ENCODE assay signal across 8 cellular contexts in the genomic region with DNA sequence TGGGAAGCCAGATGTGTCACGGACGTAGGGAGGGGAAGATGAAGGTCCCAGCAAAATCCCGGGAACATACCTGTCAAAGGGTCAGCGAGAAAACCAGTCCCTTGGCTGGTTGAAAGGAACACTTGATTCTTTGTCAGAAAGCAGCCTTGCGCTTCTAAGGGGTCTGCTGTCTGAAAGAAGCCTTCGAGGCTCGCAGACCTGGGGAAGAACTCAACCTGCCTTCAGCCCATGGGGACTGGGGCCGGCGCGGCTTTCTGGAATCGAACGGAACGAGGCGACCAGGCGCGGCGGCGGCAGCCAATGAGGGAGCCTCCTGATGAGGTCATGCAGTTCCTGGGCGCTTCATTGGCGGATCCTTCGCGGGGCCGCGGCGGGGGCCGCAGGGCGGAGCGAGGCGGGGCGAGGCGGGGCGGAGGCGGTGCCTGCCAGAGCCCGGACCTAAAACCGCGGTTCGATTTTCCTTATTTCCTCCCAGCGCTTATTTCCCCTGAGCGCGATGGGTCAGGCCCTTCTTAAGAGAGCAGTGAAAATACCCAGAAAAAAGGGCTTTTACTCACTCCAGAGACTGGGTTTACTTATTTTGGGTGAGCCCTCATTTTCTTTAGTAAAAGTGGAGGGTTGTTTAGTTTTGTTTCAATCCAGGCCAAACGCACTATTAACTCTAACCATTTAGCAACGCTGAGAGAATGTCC. TPM values are rescaled to one million over a fixed set of nuclear protein-coding genes. Genes with fewer than 3 reads are reported as not detected.
A peak's percentile ranks its signal among the peaks of the same experiment; 100 is the strongest.
DNase-seq lines count a peak whose midpoint lies in the region; ATAC-seq, FAIRE-seq and TF ChIP-seq lines count a peak whose summit lies in the region.

No MANE protein-coding gene starts in this region.

- WGBS in A549 (ENCODE audit: missing lambda C conversion rate) = 31% methylated on average over 27 of the region's 42 CpGs
- 2 to 4% (median 3%) methylated on average over 28 to 42 of the region's 42 CpGs for WGBS in spleen, 5 donors

- peak overlapping the region; percentile 75 for H3K4me3 Mint-ChIP-seq in central memory CD8-positive, alpha-beta T cell

- ATAC-seq in A549 (peak; percentile 98 to 99), GM18870 (IDR thresholded peaks at IDR 0.05; ENCODE audit: unreplicated experiment) (peak; percentile 87), HG03108 (IDR thresholded peaks at IDR 0.05; ENCODE audit: unreplicated experiment) (peak; percentile 98)
- peak; percentile 99 for ATAC-seq in activated CD4-positive, CD25-positive, alpha-beta regulatory T cell treated with anti-CD3 and anti-CD28 coated beads, Interleukin-2, amount 50 U/mL, for 24 hours
- ATAC-seq in central memory CD8-positive, alpha-beta T cell (replicated peaks; ENCODE audit: extremely low read depth, poor library complexity, severe bottlenecking) = peak; percentile 99

- no peaks in the 10 kb centered on the region for H3K27me3 Mint-ChIP-seq in central memory CD8-positive, alpha-beta T cell

- CTCF ChIA-PET in A549 (lab: Yijun Ruan, JAX) = no interaction called here

- peak; percentile 81 to 88 for DNase-seq in A549 (ENCODE audit: low read depth in 1 of 2, low spot score in 1 of 2)
- DNase-seq in NCI-H2196 (lab: John Stamatoyannopoulos, UW; ENCODE audit: unreplicated experiment) = peak; percentile 77
- peak; percentile 81 to 82 for DNase-seq in central memory CD8-positive, alpha-beta T cell (ENCODE audit: low spot score in 2 of 2)
- peak; percentile 97 for DNase-seq in spleen

- POLR2A ChIA-PET in A549 (lab: Yijun Ruan, JAX) = no interaction called here

- TF ChIP-seq EP300 in A549 (IDR thresholded peaks at IDR 0.05) = no peak

- TF ChIP-seq POLR2A in A549 (IDR thresholded peaks at IDR 0.05; ENCODE audit: low read length) (no peak), spleen (IDR thresholded peaks at IDR 0.05) (no peak)

- no peaks in the 10 kb centered on the region for H3K27me3 ChIP-seq in spleen (replicated peaks in 1 of 7)

- H3K4me1 Mint-ChIP-seq in central memory CD8-positive, alpha-beta T cell = peaks cover 21% of the 10 kb centered on the region

- intact Hi-C loops in spleen (cut with DNase I; ENCODE audit: low total_unique reads) = no loop called here

- H3K4me3 ChIP-seq in A549 = peak overlapping the region; percentile 26
- H3K4me3 ChIP-seq in spleen = peak overlapping the region; percentile 8 to 65 (median 30)

- H3K9me3 Mint-ChIP-seq in central memory CD8-positive, alpha-beta T cell = peaks cover 8% of the 10 kb centered on the region

- H3K27ac Mint-ChIP-seq in central memory CD8-positive, alpha-beta T cell (ENCODE audit: low read depth) = peak overlapping the region; percentile 72

- peak overlapping the region; percentile 76 for H3K4me2 ChIP-seq in A549

- H3K27ac ChIP-seq in A549 (peak overlapping the region; percentile 32 to 59; a peak in 3 of 6 replicates), spleen (peak overlapping the region; percentile 85 to 95 (median 92))

- FAIRE-seq in A549 (lab: Jason Lieb, UNC) = no peak
- FAIRE-seq in islet of Langerhans (lab: Jason Lieb, UNC) = peak; percentile 89

- H3K4me1 ChIP-seq in A549 (no peaks in the 10 kb centered on the region), spleen (peaks cover 8 to 26% (median 22%) of the 10 kb centered on the region in 6 donors)

- H3K9me3 ChIP-seq in A549 (no peaks in the 10 kb centered on the region), spleen (peaks cover 0 to 22% (median 20%) of the 10 kb centered on the region in 8 donors)

- no peaks in the 10 kb centered on the region for H3K36me3 ChIP-seq in spleen

- H3K36me3 Mint-ChIP-seq in central memory CD8-positive, alpha-beta T cell (ENCODE audit: insufficient read depth) = peaks cover 3% of the 10 kb centered on the region

- no peak for TF ChIP-seq CTCF in A549 (IDR thresholded peaks at IDR 0.05)
- TF ChIP-seq CTCF in spleen (IDR thresholded peaks at IDR 0.05 in 8 of 11, conservative IDR thresholded peaks at IDR 0.05 in 3 of 11) = peak in 1 of 11 experiments; percentile 7

- TF ChIP-seq RAD21 in A549 (conservative IDR thresholded peaks at IDR 0.05 in 1 of 2, IDR thresholded peaks at IDR 0.05 in 1 of 2) = no peak

TF ChIP-seq in A549, 52 proteins besides CTCF, POLR2A, EP300 and RAD21:
- TF ChIP-seq, protein P1, sequence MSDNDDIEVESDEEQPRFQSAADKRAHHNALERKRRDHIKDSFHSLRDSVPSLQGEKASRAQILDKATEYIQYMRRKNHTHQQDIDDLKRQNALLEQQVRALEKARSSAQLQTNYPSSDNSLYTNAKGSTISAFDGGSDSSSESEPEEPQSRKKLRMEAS (IDR thresholded peaks at IDR 0.05) = peak; percentile 84
- TF ChIP-seq CHD4 (IDR thresholded peaks at IDR 0.05; ENCODE audit: borderline replicate concordance) (no peak), HOXB13 (CRISPR knock-in tag; IDR thresholded peaks at IDR 0.05; ENCODE audit: low read depth) (no peak), CBX2 (IDR thresholded peaks at IDR 0.05; ENCODE audit: borderline replicate concordance, low read depth) (no peak), FOSL2 (IDR thresholded peaks at IDR 0.05) (no peak), FOSL2 (CRISPR knock-in tag; IDR thresholded peaks at IDR 0.05) (0 out of 2 replicates have a peak, but pooled peaks have one; percentile 15)
- TF ChIP-seq, protein P2, sequence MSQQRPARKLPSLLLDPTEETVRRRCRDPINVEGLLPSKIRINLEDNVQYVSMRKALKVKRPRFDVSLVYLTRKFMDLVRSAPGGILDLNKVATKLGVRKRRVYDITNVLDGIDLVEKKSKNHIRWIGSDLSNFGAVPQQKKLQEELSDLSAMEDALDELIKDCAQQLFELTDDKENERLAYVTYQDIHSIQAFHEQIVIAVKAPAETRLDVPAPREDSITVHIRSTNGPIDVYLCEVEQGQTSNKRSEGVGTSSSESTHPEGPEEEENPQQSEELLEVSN (IDR thresholded peaks at IDR 0.05; ENCODE audit: borderline replicate concordance, low read depth) = peak; percentile 84; the same call in 1 of the 2 replicates

RNA-seq across cellular contexts. Expression of gene TTC7B, which starts 11.8 kb away (rescaled TPM):
- polyA plus RNA-seq in A549 (2011; rRNA removed) = 25.7 and 28.0 TPM in 2 replicates
- polyA plus RNA-seq in A549 (2012; cell fraction: cytosol; rRNA removed) = 25.5 and 31.4 TPM in 2 replicates
- polyA plus RNA-seq in A549 (2012; cell fraction: nucleus; rRNA removed) = 12.9 and 19.6 TPM in 2 replicates
- 16.6 to 21.0 TPM (median 18.0 TPM) in 3 replicates for polyA plus RNA-seq in A549 (2017; fragmentation: RNase III; extraction: RNeasy Plus Mini Kit Qiagen cat#74134 plus additional on column Dnase treatment)
- polyA minus RNA-seq in A549 (2011; rRNA and poly(A)+ RNA removed) = 49.4 and 54.6 TPM in 2 replicates
- 10 to 100 TPM; 54.1 to 98.4 (median 64.7) TPM for total RNA-seq in spleen
- 10 to 100 TPM in 1 of 3 donors, 1 to 10 TPM in 2; 6.6 to 16.0 (median 6.7) TPM for polyA plus RNA-seq in spleen

Comparison
In these comparisons a context has a peak if more than half of its experiments do, and no peak if none do; other contexts are left out.
1. Peak in every context shown above with its lines: DNase-seq, ATAC-seq, H3K4me3 ChIP-seq and H3K27ac ChIP-seq.